Comparison of ENCODE assay signal across 1 cellular context in genomic region chr11:119728226-119728626, GRCh38.
TF ChIP-seq lines count a peak whose summit lies in the region.

No MANE protein-coding gene starts in this region.

TF ChIP-seq in IMR-90, 13 proteins besides CTCF, POLR2A, EP300 and RAD21 (continued from another document):
- TF ChIP-seq NFE2L2 (IDR thresholded peaks at IDR 0.05; ENCODE audit: low read depth, low read length) (no peak), USF2 (IDR thresholded peaks at IDR 0.05; ENCODE audit: low read depth, low read length) (no peak), RCOR1 (IDR thresholded peaks at IDR 0.05; ENCODE audit: insufficient replicate concordance, low read length) (no peak), CHD1 (IDR thresholded peaks at IDR 0.05; ENCODE audit: low read depth, low read length) (no peak), SMC3 (IDR thresholded peaks at IDR 0.05; ENCODE audit: low read depth, low read length) (no peak), BHLHE40 (IDR thresholded peaks at IDR 0.05; ENCODE audit: low read depth, low read length) (no peak), MAFK (IDR thresholded peaks at IDR 0.05; ENCODE audit: low read depth, low read length) (no peak), ELK1 (IDR thresholded peaks at IDR 0.05; ENCODE audit: borderline replicate concordance, low read depth, low read length) (no peak)
